Comparison of ENCODE assay signal across 8 cellular contexts in genomic region chr14:21106506-21107359, GRCh38. TPM values are rescaled to one million over a fixed set of nuclear protein-coding genes. Genes with fewer than 3 reads are reported as not detected.
DNase-seq lines count a peak whose midpoint lies in the region; ATAC-seq and TF ChIP-seq lines count a peak whose summit lies in the region.

No MANE protein-coding gene starts in this region.

- 13 to 23% (median 20%) methylated on average over 12 to 13 of the region's 13 CpGs for WGBS in stomach, 5 donors

- CTCF ChIA-PET in Calu3 (lab: Charles Lee): interaction anchor here (0.8 to 1.2 kb wide), 2 partner anchors 38 to 92 kb away, joined by 3 to 4 read pairs; no protein-coding TSS in a partner anchor

- no peaks in the 10 kb centered on the region for H3K27me3 Mint-ChIP-seq in Calu3 (ENCODE audit: unreplicated experiment)
- H3K27me3 Mint-ChIP-seq in activated T-helper 2 cell treated with anti-CD3 and anti-CD28 coated beads, Interferon-gamma antibody, Interleukin-2, Interleukin-4, amounts not matched to agents 10 μg/mL and 5 μg/mL and 100 μg/mL, durations not matched to agents 14 hours and 24 hours and 36 hours (ENCODE audit: low read depth): no peaks in the 10 kb centered on the region
- no peaks in the 10 kb centered on the region for H3K27me3 Mint-ChIP-seq in neural crest cell (ENCODE audit: low read depth)

- TF ChIP-seq POLR2A in Peyer's patch (IDR thresholded peaks at IDR 0.05) (no peak), stomach (IDR thresholded peaks at IDR 0.05) (no peak), GM18505 (IDR thresholded peaks at IDR 0.05; ENCODE audit: borderline replicate concordance, extremely low read depth, insufficient read depth, insufficient read length) (no peak)

- no peak for ATAC-seq in GM18505 (IDR thresholded peaks at IDR 0.05; ENCODE audit: unreplicated experiment)

- DNase-seq in Calu3 (peak; percentile 84), KG1 (lab: John Stamatoyannopoulos, UW) (peak; percentile 53), Peyer's patch (peak; percentile 77 to 94 (median 85)), fibroblast of peridontal ligament (ENCODE audit: extremely low read depth) (peak; percentile 80), neural crest cell (ENCODE audit: low read depth, low spot score) (peak; percentile 85), stomach (peak; percentile 87)
- DNase-seq in activated T-helper 2 cell treated with anti-CD3 and anti-CD28 coated beads, Interferon-gamma antibody, Interleukin-2, Interleukin-4, amounts not matched to agents 10 μg/mL and 5 μg/mL and 100 μg/mL, durations not matched to agents 14 hours and 24 hours and 36 hours (ENCODE audit: low spot score): peak; percentile 69

- H3K4me3 ChIP-seq in Peyer's patch: no peak overlapping the region
- no peak overlapping the region for H3K4me3 ChIP-seq in stomach

- H3K4me1 ChIP-seq in Peyer's patch: peaks cover 0 to 42% (median 12%) of the 10 kb centered on the region in 4 donors
- H3K4me1 ChIP-seq in stomach: peaks cover 17 to 46% (median 35%) of the 10 kb centered on the region in 4 donors

- no TSS peak for BruUV-seq in Calu3 (replicated peaks; lab: Mats Ljungman, UMichigan)

- H3K4me3 Mint-ChIP-seq in Calu3 (ENCODE audit: low read depth, unreplicated experiment) (no peak overlapping the region), neural crest cell (peak overlapping the region; percentile 76)
- no peak overlapping the region for H3K4me3 Mint-ChIP-seq in activated T-helper 2 cell treated with anti-CD3 and anti-CD28 coated beads, Interferon-gamma antibody, Interleukin-2, Interleukin-4, amounts not matched to agents 10 μg/mL and 5 μg/mL and 100 μg/mL, durations not matched to agents 14 hours and 24 hours and 36 hours (ENCODE audit: low read depth)

- no peak overlapping the region for H3K27ac Mint-ChIP-seq in Calu3 (ENCODE audit: unreplicated experiment)
- peak overlapping the region; percentile 30 for H3K27ac Mint-ChIP-seq in activated T-helper 2 cell treated with anti-CD3 and anti-CD28 coated beads, Interferon-gamma antibody, Interleukin-2, Interleukin-4, amounts not matched to agents 10 μg/mL and 5 μg/mL and 100 μg/mL, durations not matched to agents 14 hours and 24 hours and 36 hours
- H3K27ac Mint-ChIP-seq in neural crest cell (ENCODE audit: unreplicated experiment): peak overlapping the region; percentile 92

- H3K4me1 Mint-ChIP-seq in Calu3 (ENCODE audit: low read depth, unreplicated experiment) (peaks cover 46% of the 10 kb centered on the region), neural crest cell (peaks cover 44% of the 10 kb centered on the region)
- peaks cover 39% of the 10 kb centered on the region for H3K4me1 Mint-ChIP-seq in activated T-helper 2 cell treated with anti-CD3 and anti-CD28 coated beads, Interferon-gamma antibody, Interleukin-2, Interleukin-4, amounts not matched to agents 10 μg/mL and 5 μg/mL and 100 μg/mL, durations not matched to agents 14 hours and 24 hours and 36 hours (ENCODE audit: low read depth)

- H3K36me3 Mint-ChIP-seq in Calu3 (ENCODE audit: insufficient read depth, unreplicated experiment) (peaks cover 14% of the 10 kb centered on the region), neural crest cell (ENCODE audit: low read depth) (no peaks in the 10 kb centered on the region)
- no peaks in the 10 kb centered on the region for H3K36me3 Mint-ChIP-seq in activated T-helper 2 cell treated with anti-CD3 and anti-CD28 coated beads, Interferon-gamma antibody, Interleukin-2, Interleukin-4, amounts not matched to agents 10 μg/mL and 5 μg/mL and 100 μg/mL, durations not matched to agents 14 hours and 24 hours and 36 hours (ENCODE audit: low read depth)

- no peaks in the 10 kb centered on the region for H3K36me3 ChIP-seq in Peyer's patch
- no peaks in the 10 kb centered on the region for H3K36me3 ChIP-seq in stomach

- H3K27ac ChIP-seq in Peyer's patch (peak overlapping the region in 3 of 4 donors; percentile 6 to 19 (median 18)), stomach (peak overlapping the region in 3 of 5 donors; percentile 35 to 43 (median 35))

- TF ChIP-seq CTCF in Calu3 (IDR thresholded peaks at IDR 0.05; ENCODE audit: unreplicated experiment) (peak; percentile 75), Peyer's patch (IDR thresholded peaks at IDR 0.05) (peak; percentile 69 to 92 (median 87)), neural crest cell (conservative IDR thresholded peaks at IDR 0.05) (peak; percentile 87), stomach (IDR thresholded peaks at IDR 0.05) (peak in 5 of 7 experiments; percentile 38 to 88 (median 85))

- H3K9me3 ChIP-seq in Peyer's patch (peaks cover 0 to 4% (median 0%) of the 10 kb centered on the region in 4 donors), stomach (no peaks in the 10 kb centered on the region)

- no peak for TF ChIP-seq EP300 in stomach (IDR thresholded peaks at IDR 0.05)

- H3K27me3 ChIP-seq in Peyer's patch (no peaks in the 10 kb centered on the region), stomach (no peaks in the 10 kb centered on the region)

- H3K9me3 Mint-ChIP-seq in Calu3 (ENCODE audit: low read depth, unreplicated experiment): no peaks in the 10 kb centered on the region
- no peaks in the 10 kb centered on the region for H3K9me3 Mint-ChIP-seq in activated T-helper 2 cell treated with anti-CD3 and anti-CD28 coated beads, Interferon-gamma antibody, Interleukin-2, Interleukin-4, amounts not matched to agents 10 μg/mL and 5 μg/mL and 100 μg/mL, durations not matched to agents 14 hours and 24 hours and 36 hours
- H3K9me3 Mint-ChIP-seq in neural crest cell: no peaks in the 10 kb centered on the region

- intact Hi-C loops in Calu3 (cut with micrococcal nuclease; ENCODE audit: unreplicated experiment): loop anchor here (1.0 kb wide), 1 partner anchor 38 kb away; no protein-coding TSS in a partner anchor
- intact Hi-C loops in activated T-helper 2 cell treated with anti-CD3 and anti-CD28 coated beads, Interferon-gamma antibody, Interleukin-2, Interleukin-4, amounts not matched to agents 10 μg/mL and 5 μg/mL and 100 μg/mL, durations not matched to agents 14 hours and 24 hours and 36 hours (cut with micrococcal nuclease): loop anchor here (1.0 to 2.0 kb wide), 2 partner anchors 38 to 92 kb away; no protein-coding TSS in a partner anchor
- intact Hi-C loops in stomach (cut with DNase I; ENCODE audit: low total_unique reads): loop anchor here (5.0 kb wide), 1 partner anchor 39 kb away; no protein-coding TSS in a partner anchor

RNA-seq across cellular contexts. Expression of gene TMEM253, which starts 5.9 kb away (rescaled TPM):
- total RNA-seq in Calu3 (2022) (0.24 TPM in 1 of 2 replicates, not detected in the other), Peyer's patch (100 to 1,000 TPM in 3 of 4 donors, 1 to 10 TPM in 1; 9.1 to 140 (median 124) TPM), neural crest cell (1.6 TPM in 2 replicates), stomach (1 to 10 TPM in 2 of 5 donors, under 1 TPM in 1, not detected in 2; 0.43 to 8.1 (median 1.1) TPM)
- not detected in 2 replicates for total RNA-seq in activated T-helper 2 cell treated with anti-CD3 and anti-CD28 coated beads, Interferon-gamma antibody, Interleukin-2, Interleukin-4, amounts not matched to agents 10 μg/mL and 5 μg/mL and 100 μg/mL, durations not matched to agents 14 hours and 24 hours and 36 hours
- 1 to 10 TPM in 2 of 3 donors, under 1 TPM in 1; 0.56 to 1.7 (median 1.1) TPM for polyA plus RNA-seq in stomach

RNA-seq across cellular contexts. Expression of gene ZNF219, which starts 8.3 kb away (rescaled TPM):
- total RNA-seq in Calu3 (2022) (18.5 and 20.3 TPM in 2 replicates), Peyer's patch (10 to 100 TPM; 41.3 to 68.8 (median 63.2) TPM), neural crest cell (141 and 143 TPM in 2 replicates), stomach (100 to 1,000 TPM in 1 of 5 donors, 10 to 100 TPM in 4; 11.4 to 240 (median 27.8) TPM)
- 9.4 and 11.0 TPM in 2 replicates for total RNA-seq in activated T-helper 2 cell treated with anti-CD3 and anti-CD28 coated beads, Interferon-gamma antibody, Interleukin-2, Interleukin-4, amounts not matched to agents 10 μg/mL and 5 μg/mL and 100 μg/mL, durations not matched to agents 14 hours and 24 hours and 36 hours
- 10 to 100 TPM; 15.4 to 28.4 (median 22.6) TPM for polyA plus RNA-seq in stomach

RNA-seq across cellular contexts. Expression of gene ARHGEF40, which starts 36.6 kb away (rescaled TPM):
- total RNA-seq in Calu3 (2022) (15.0 and 16.8 TPM in 2 replicates), Peyer's patch (10 to 100 TPM; 19.8 to 57.8 (median 34.6) TPM), neural crest cell (72.7 and 73.8 TPM in 2 replicates), stomach (100 to 1,000 TPM in 1 of 5 donors, 10 to 100 TPM in 4; 31.9 to 171 (median 36.7) TPM)
- total RNA-seq in activated T-helper 2 cell treated with anti-CD3 and anti-CD28 coated beads, Interferon-gamma antibody, Interleukin-2, Interleukin-4, amounts not matched to agents 10 μg/mL and 5 μg/mL and 100 μg/mL, durations not matched to agents 14 hours and 24 hours and 36 hours: 0.05 and 0.16 TPM in 2 replicates
- polyA plus RNA-seq in stomach: 10 to 100 TPM; 11.0 to 18.9 (median 18.5) TPM

RNA-seq across cellular contexts. Expression of gene RNASE8, which starts 49.1 kb away (rescaled TPM):
- total RNA-seq in Calu3 (2022) (not detected in 2 replicates), Peyer's patch (not detected), neural crest cell (not detected in 2 replicates), stomach (not detected)
- total RNA-seq in activated T-helper 2 cell treated with anti-CD3 and anti-CD28 coated beads, Interferon-gamma antibody, Interleukin-2, Interleukin-4, amounts not matched to agents 10 μg/mL and 5 μg/mL and 100 μg/mL, durations not matched to agents 14 hours and 24 hours and 36 hours: not detected in 2 replicates
- not detected for polyA plus RNA-seq in stomach

RNA-seq across cellular contexts. Expression of gene OR5AU1, which starts 49.1 kb away (rescaled TPM):
- total RNA-seq in Calu3 (2022) (0.05 and 0.14 TPM in 2 replicates), Peyer's patch (not detected), neural crest cell (not detected in 2 replicates), stomach (under 1 TPM in 1 of 5 donors, not detected in 4; under 0.01 TPM)
- not detected in 2 replicates for total RNA-seq in activated T-helper 2 cell treated with anti-CD3 and anti-CD28 coated beads, Interferon-gamma antibody, Interleukin-2, Interleukin-4, amounts not matched to agents 10 μg/mL and 5 μg/mL and 100 μg/mL, durations not matched to agents 14 hours and 24 hours and 36 hours
- polyA plus RNA-seq in stomach: not detected

Comparison
In these comparisons a context has a peak if more than half of its experiments do, and no peak if none do; other contexts are left out.
1. RNA of gene ARHGEF40, which starts 36.6 kb away (total RNA-seq): 72.7 to 73.8 TPM in neural crest cell, 19.8 to 57.8 TPM in Peyer's patch, 31.9 to 171 TPM in stomach and 15.0 to 16.8 TPM in Calu3; 0.05 to 0.16 TPM in activated T-helper 2 cell treated with anti-CD3 and anti-CD28 coated beads, Interferon-gamma antibody, Interleukin-2, Interleukin-4, amounts not matched to agents 10 μg/mL and 5 μg/mL and 100 μg/mL, durations not matched to agents 14 hours and 24 hours and 36 hours; every median in the first group is over 10 times any median in the second.
2. Peak in every context shown above with its lines, with median percentiles within 50 percentile points of each other: DNase-seq and CTCF ChIP-seq.